In genomic region chr2:69592511-69592910, GRCh38 we compare ENCODE assay signal across 18 cellular contexts.
"Had no signal": no experiment of that assay in that cellular context is flagged by ENCODE, and none has a peak within 500 bp of the region (broad histone marks: within the 10 kb centered on the region; RNA-seq: fewer than 3 reads in every experiment).

No MANE protein-coding gene starts in this region.

- H3K36me3 ChIP-seq: neural progenitor cell, right atrium auricular region, stomach, upper lobe of left lung had no signal

- ATAC-seq: body of pancreas, left lobe of liver had no signal

- H3K27me3 ChIP-seq: body of pancreas, neural progenitor cell, right atrium auricular region, stomach, testis, upper lobe of left lung had no signal

- H3K36me3 Mint-ChIP-seq: mesothelial cell of epicardium had no signal

- H3K4me3 ChIP-seq: body of pancreas, neural progenitor cell, right atrium auricular region, stomach, testis, upper lobe of left lung had no signal

- DNase-seq: activated B cell treated with CpG ODN at 0.5 μM for 24 hours; activated CD4-positive, alpha-beta T cell treated with anti-CD3 and anti-CD28 coated beads for 48 hours; activated naive CD8-positive, alpha-beta T cell treated with anti-CD3 and anti-CD28 coated beads, Interleukin-2, amount 10 ng/mL, durations not matched to agents 7 days and 5 days; body of pancreas; glutamatergic neuron; hippocampal formation; SK-N-SH; stimulated activated CD4-positive, alpha-beta T cell treated with anti-CD3 and anti-CD28 coated beads, Interleukin-2, amount 100 ng/mL, for 24 hours; stomach; T-helper 9 cell; testis; upper lobe of left lung had no signal

- H3K27me3 Mint-ChIP-seq: activated naive CD8-positive, alpha-beta T cell treated with anti-CD3 and anti-CD28 coated beads, Interleukin-2, amount 10 ng/mL, durations not matched to agents 7 days and 5 days; progenitor cell of endocrine pancreas had no signal

- H3K9me3 Mint-ChIP-seq: activated B cell treated with CpG ODN at 0.5 μM for 24 hours; activated naive CD8-positive, alpha-beta T cell treated with anti-CD3 and anti-CD28 coated beads, Interleukin-2, amount 10 ng/mL, durations not matched to agents 7 days and 5 days; activated T-helper 2 cell treated with anti-CD3 and anti-CD28 coated beads, Interferon-gamma antibody, Interleukin-2, Interleukin-4, amounts not matched to agents 10 μg/mL and 5 μg/mL and 100 μg/mL, durations not matched to agents 14 hours and 24 hours and 36 hours; mesothelial cell of epicardium; neural progenitor cell had no signal

- H3K27ac ChIP-seq: body of pancreas, neural progenitor cell, stomach, testis, upper lobe of left lung had no signal

- H3K27ac Mint-ChIP-seq: activated B cell treated with CpG ODN at 0.5 μM for 24 hours; activated naive CD8-positive, alpha-beta T cell treated with anti-CD3 and anti-CD28 coated beads, Interleukin-2, amount 10 ng/mL, durations not matched to agents 7 days and 5 days; activated T-helper 2 cell treated with anti-CD3 and anti-CD28 coated beads, Interferon-gamma antibody, Interleukin-2, Interleukin-4, amounts not matched to agents 10 μg/mL and 5 μg/mL and 100 μg/mL, durations not matched to agents 14 hours and 24 hours and 36 hours; mesothelial cell of epicardium; neural progenitor cell; progenitor cell of endocrine pancreas had no signal

- H3K9me3 ChIP-seq: body of pancreas, right atrium auricular region, SK-N-SH, stomach, testis, upper lobe of left lung had no signal

- H3K4me1 ChIP-seq: testis had no signal

- H3K4me3 Mint-ChIP-seq: activated B cell treated with CpG ODN at 0.5 μM for 24 hours; activated naive CD8-positive, alpha-beta T cell treated with anti-CD3 and anti-CD28 coated beads, Interleukin-2, amount 10 ng/mL, durations not matched to agents 7 days and 5 days; mesothelial cell of epicardium; neural progenitor cell had no signal
